Comparison of ENCODE assay signal across 10 cellular contexts in genomic region chr9:78021692-78022091, GRCh38. TPM values are rescaled to one million over a fixed set of nuclear protein-coding genes. Genes with fewer than 3 reads are reported as not detected.
DNase-seq lines count a peak whose midpoint lies in the region; ATAC-seq and TF ChIP-seq lines count a peak whose summit lies in the region.
"Had no signal": no experiment of that assay in that cellular context is flagged by ENCODE, and none has a peak within 500 bp of the region (broad histone marks: within the 10 kb centered on the region; RNA-seq: fewer than 3 reads in every experiment).

No MANE protein-coding gene starts in this region.

- DNase-seq in MV-4-11 (lab: John Stamatoyannopoulos, UW): peak; percentile 69
- peak; percentile 33 for DNase-seq in cerebellar cortex (ENCODE audit: low spot score)
- DNase-seq in kidney tubule cell (ENCODE audit: low spot score): peak; percentile 49
- DNase-seq in H4 (ENCODE audit: low spot score): no peak
- no peak for DNase-seq in esophagus muscularis mucosa (ENCODE audit: extremely low spot score)
- DNase-seq in breast epithelium (ENCODE audit: low spot score in 2 of 2): no peak
- DNase-seq: NCI-H748 treated with DMSO at 0.1 percent for 48 hours; stimulated activated CD8-positive, alpha-beta memory T cell treated with anti-CD3 and anti-CD28 coated beads, Interleukin-4, amount 100 ng/mL, for 48 hours had no signal

- WGBS in esophagus muscularis mucosa: 60% methylated on average over 8 of the region's 8 CpGs

- TF ChIP-seq POLR2A in esophagus muscularis mucosa (IDR thresholded peaks at IDR 0.05; ENCODE audit: low read depth) (no peak), breast epithelium (IDR thresholded peaks at IDR 0.05) (no peak)

- no peak overlapping the region for H3K9ac ChIP-seq in subcutaneous abdominal adipose tissue (ENCODE audit: low read length in 5 of 5)

- peak in 1 of 3 experiments; percentile 7 for TF ChIP-seq CTCF in esophagus muscularis mucosa (IDR thresholded peaks at IDR 0.05)
- no peak for TF ChIP-seq CTCF in breast epithelium (IDR thresholded peaks at IDR 0.05)

- H3K27me3 ChIP-seq in subcutaneous abdominal adipose tissue (ENCODE audit: control insufficient read depth in 5 of 5, insufficient read depth in 4 of 5, low read length in 5 of 5) (no peaks in the 10 kb centered on the region), esophagus muscularis mucosa (no peaks in the 10 kb centered on the region), breast epithelium (no peaks in the 10 kb centered on the region)

- H3K36me3 ChIP-seq in subcutaneous abdominal adipose tissue (ENCODE audit: control insufficient read depth in 5 of 5, insufficient read depth in 5 of 5, low read length in 5 of 5): no peaks in the 10 kb centered on the region
- H3K36me3 ChIP-seq in esophagus muscularis mucosa: no peaks in the 10 kb centered on the region
- no peaks in the 10 kb centered on the region for H3K36me3 ChIP-seq in breast epithelium

- peak overlapping the region in 3 of 5 donors; percentile 12 to 29 (median 25) for H3K4me3 ChIP-seq in subcutaneous abdominal adipose tissue (ENCODE audit: low read depth in 1 of 5, low read length in 5 of 5)
- peak overlapping the region in 1 of 4 donors; percentile 6 for H3K4me3 ChIP-seq in esophagus muscularis mucosa
- H3K4me3 ChIP-seq in breast epithelium: no peak overlapping the region

- H3K27ac ChIP-seq in subcutaneous abdominal adipose tissue (ENCODE audit: low read depth, low read length): no peak overlapping the region
- H3K27ac ChIP-seq in esophagus muscularis mucosa (replicated peaks in 1 of 4): peak overlapping the region in 1 of 4 donors; percentile 20
- no peak overlapping the region for H3K27ac ChIP-seq in breast epithelium

- no peak for TF ChIP-seq EP300 in esophagus muscularis mucosa (IDR thresholded peaks at IDR 0.05)

- peaks cover 4 to 56% (median 48%) of the 10 kb centered on the region in 5 donors for H3K4me1 ChIP-seq in subcutaneous abdominal adipose tissue (ENCODE audit: control insufficient read depth in 5 of 5, insufficient read depth in 5 of 5, low read length in 5 of 5)
- H3K4me1 ChIP-seq in esophagus muscularis mucosa: peaks cover 36 to 76% (median 71%) of the 10 kb centered on the region in 4 donors
- H3K4me1 ChIP-seq in breast epithelium: peaks cover 0 to 9% of the 10 kb centered on the region in 2 donors

- intact Hi-C loops in esophagus muscularis mucosa (cut with DNase I): no loop called here
- intact Hi-C loops in breast epithelium (cut with DNase I; ENCODE audit: low total_unique reads): no loop called here

- no peaks in the 10 kb centered on the region for H3K9me3 ChIP-seq in subcutaneous abdominal adipose tissue (ENCODE audit: control insufficient read depth in 5 of 5, low read length in 5 of 5)
- no peaks in the 10 kb centered on the region for H3K9me3 ChIP-seq in esophagus muscularis mucosa
- no peaks in the 10 kb centered on the region for H3K9me3 ChIP-seq in breast epithelium

- no peak for ATAC-seq in GM19351 (IDR thresholded peaks at IDR 0.05; ENCODE audit: unreplicated experiment)

RNA-seq across cellular contexts. Expression of gene GNAQ, which starts 9.9 kb away (rescaled TPM):
- 17.5 and 20.6 TPM in 2 replicates for total RNA-seq in H4 (2014; rRNA removed; shearing (Covaris generic))
- total RNA-seq in esophagus muscularis mucosa: 10 to 100 TPM; 64.0 to 80.4 (median 69.2) TPM
- total RNA-seq in breast epithelium: 10 to 100 TPM; 39.0 to 49.3 (median 47.2) TPM

Comparison
In these comparisons a context has a peak if more than half of its experiments do, and no peak if none do; other contexts are left out.
1. DNase-seq: peak in MV-4-11 (single experiment), cerebellar cortex (single experiment) and kidney tubule cell (single experiment); none in H4 (single experiment), esophagus muscularis mucosa (single experiment) and breast epithelium (0 of 2).
2. H3K4me3 ChIP-seq: peak in subcutaneous abdominal adipose tissue (3 of 5); none in breast epithelium (0 of 3).